22 cellular contexts compared by ENCODE assay signal in the genomic region with DNA sequence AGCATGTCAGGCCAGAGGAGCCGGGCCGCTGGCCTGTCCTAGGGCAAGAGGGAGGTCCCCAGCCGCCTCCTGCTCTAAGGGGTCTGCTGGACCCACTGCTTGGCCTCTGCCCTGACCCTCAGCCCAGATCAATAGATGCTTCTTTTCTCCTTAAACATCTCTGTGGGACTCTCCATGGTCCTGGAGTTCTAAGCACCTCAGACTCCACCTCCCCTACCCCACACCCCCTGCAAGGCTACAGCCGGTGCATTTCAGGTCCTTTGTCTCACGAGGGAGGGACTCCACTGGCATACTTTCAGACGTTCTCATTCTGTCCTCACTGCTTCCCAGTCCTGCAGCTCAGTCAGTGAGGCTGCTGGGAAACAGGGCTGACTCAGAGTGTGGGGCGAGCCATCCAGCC. TPM values are rescaled to one million over a fixed set of nuclear protein-coding genes. Genes with fewer than 3 reads are reported as not detected.
"Had no signal": no experiment of that assay in that cellular context is flagged by ENCODE, and none has a peak within 500 bp of the region (broad histone marks: within the 10 kb centered on the region; RNA-seq: fewer than 3 reads in every experiment).

No MANE protein-coding gene starts in this region.

- FAIRE-seq: TTC549 had no signal

- H3K27ac ChIP-seq: body of pancreas, ovary, right lobe of liver, testis, upper lobe of left lung had no signal

- H3K4me3 ChIP-seq: body of pancreas, ovary, right lobe of liver, smooth muscle cell, testis, upper lobe of left lung had no signal

- ATAC-seq: activated naive CD4-positive, alpha-beta T cell treated with anti-CD3 and anti-CD28 coated beads, Interleukin-2, amount 50 U/mL, for 72 hours; activated T-cell treated with anti-CD3 and anti-CD28 coated beads, Interleukin-2, amount 50 U/mL, for 72 hours; body of pancreas; effector memory CD8-positive, alpha-beta T cell; right lobe of liver had no signal

- H3K4me1 ChIP-seq: testis, upper lobe of left lung had no signal

- H3K4me2 ChIP-seq: smooth muscle cell had no signal

- H3K9me3 Mint-ChIP-seq: activated B cell treated with CpG ODN at 0.5 μM for 24 hours; activated CD4-positive, alpha-beta T cell treated with anti-CD3 and anti-CD28 coated beads, Interleukin-2, amount 10 ng/mL, durations not matched to agents 24 days and 14 days; activated naive CD4-positive, alpha-beta T cell treated with anti-CD3 and anti-CD28 coated beads, Interleukin-2, amount 50 U/mL, for 72 hours; activated T-cell treated with anti-CD3 and anti-CD28 coated beads, Interleukin-2, amount 50 U/mL, for 72 hours; effector memory CD8-positive, alpha-beta T cell; neural crest cell; stimulated activated naive CD8-positive, alpha-beta T cell treated with anti-CD3 and anti-CD28 coated beads, Interleukin-15, Interleukin-2, amounts not matched to agents 100 ng/mL and 50 ng/mL, for 24 hours had no signal

- H3K27me3 Mint-ChIP-seq: activated CD4-positive, alpha-beta T cell treated with anti-CD3 and anti-CD28 coated beads, Interleukin-2, amount 10 ng/mL, durations not matched to agents 24 days and 14 days; stimulated activated naive CD8-positive, alpha-beta T cell treated with anti-CD3 and anti-CD28 coated beads, Interleukin-15, Interleukin-2, amounts not matched to agents 100 ng/mL and 50 ng/mL, for 24 hours had no signal

- H3K36me3 ChIP-seq: ovary, right lobe of liver, upper lobe of left lung had no signal

- H3K4me1 Mint-ChIP-seq: activated B cell treated with CpG ODN at 0.5 μM for 24 hours; activated CD4-positive, alpha-beta T cell treated with anti-CD3 and anti-CD28 coated beads, Interleukin-2, amount 10 ng/mL, durations not matched to agents 24 days and 14 days had no signal

- H3K27me3 ChIP-seq: body of pancreas, ovary, right lobe of liver, testis had no signal

- H3K9me3 ChIP-seq: body of pancreas, ovary, right lobe of liver, testis, upper lobe of left lung had no signal

- DNase-seq: activated B cell treated with CpG ODN at 0.5 μM for 24 hours; activated CD4-positive, alpha-beta T cell treated with anti-CD3 and anti-CD28 coated beads, Interleukin-2, amount 10 ng/mL, durations not matched to agents 24 days and 14 days; activated CD8-positive, alpha-beta memory T cell treated with anti-CD3 and anti-CD28 coated beads, Interleukin-2, amount 50 U/mL, for 48 hours; activated gamma-delta T cell; activated T-cell treated with anti-CD3 and anti-CD28 coated beads, Interleukin-2, amount 50 U/mL, for 72 hours; body of pancreas; effector memory CD8-positive, alpha-beta T cell; kidney glomerular epithelial cell; mesenchymal stem cell; ovary; right lobe of liver; SW 1271; testis had no signal

- H3K27ac Mint-ChIP-seq: activated B cell treated with CpG ODN at 0.5 μM for 24 hours; activated CD4-positive, alpha-beta T cell treated with anti-CD3 and anti-CD28 coated beads, Interleukin-2, amount 10 ng/mL, durations not matched to agents 24 days and 14 days; activated naive CD4-positive, alpha-beta T cell treated with anti-CD3 and anti-CD28 coated beads, Interleukin-2, amount 50 U/mL, for 72 hours; activated T-cell treated with anti-CD3 and anti-CD28 coated beads, Interleukin-2, amount 50 U/mL, for 72 hours; effector memory CD8-positive, alpha-beta T cell; stimulated activated naive CD8-positive, alpha-beta T cell treated with anti-CD3 and anti-CD28 coated beads, Interleukin-15, Interleukin-2, amounts not matched to agents 100 ng/mL and 50 ng/mL, for 24 hours had no signal

- H3K4me3 Mint-ChIP-seq: activated B cell treated with CpG ODN at 0.5 μM for 24 hours; activated CD4-positive, alpha-beta T cell treated with anti-CD3 and anti-CD28 coated beads, Interleukin-2, amount 10 ng/mL, durations not matched to agents 24 days and 14 days; activated T-cell treated with anti-CD3 and anti-CD28 coated beads, Interleukin-2, amount 50 U/mL, for 72 hours; effector memory CD8-positive, alpha-beta T cell; neural crest cell; stimulated activated naive CD8-positive, alpha-beta T cell treated with anti-CD3 and anti-CD28 coated beads, Interleukin-15, Interleukin-2, amounts not matched to agents 100 ng/mL and 50 ng/mL, for 24 hours had no signal

- H3K36me3 Mint-ChIP-seq: activated naive CD4-positive, alpha-beta T cell treated with anti-CD3 and anti-CD28 coated beads, Interleukin-2, amount 50 U/mL, for 72 hours had no signal

RNA-seq across cellular contexts. Expression of a gene that starts 11.0 kb away (rescaled TPM):
- total RNA-seq: activated B cell treated with CpG ODN at 0.5 μM for 24 hours; activated CD4-positive, alpha-beta T cell treated with anti-CD3 and anti-CD28 coated beads, Interleukin-2, amount 10 ng/mL, durations not matched to agents 24 days and 14 days; activated naive CD4-positive, alpha-beta T cell treated with anti-CD3 and anti-CD28 coated beads, Interleukin-2, amount 50 U/mL, for 72 hours; activated T-cell treated with anti-CD3 and anti-CD28 coated beads, Interleukin-2, amount 50 U/mL, for 72 hours; body of pancreas; epithelial cell of proximal tubule; pulmonary artery endothelial cell; smooth muscle cell; T-helper 2 cell treated with Interferon-gamma antibody and Interleukin-4, amounts not matched to agents 100 ng/mL and 5 ng/mL, for 36 hours; upper lobe of left lung had no signal
- polyA plus RNA-seq: smooth muscle cell had no signal
